ENCODE assay signal across 2 cellular contexts in the genomic region with DNA sequence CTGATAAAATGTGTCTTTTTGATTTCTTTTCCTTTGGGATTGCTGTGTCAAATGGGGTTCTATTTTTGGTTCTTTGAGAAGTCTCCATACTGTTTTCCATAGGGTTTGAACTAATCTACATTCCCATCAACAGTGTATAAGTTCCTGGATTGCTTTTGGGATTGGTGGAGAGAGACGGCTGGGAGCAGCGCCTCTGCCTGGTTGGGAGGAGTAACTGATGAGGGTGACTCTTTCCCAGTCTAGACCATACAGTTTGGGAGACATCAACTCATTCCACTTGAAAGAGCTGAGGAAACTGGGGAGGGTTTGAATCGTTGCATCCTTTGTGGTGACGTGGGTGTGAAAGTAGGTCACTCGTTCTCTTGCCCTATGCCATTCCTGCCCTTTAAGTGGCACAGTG.
TF ChIP-seq lines count a peak whose summit lies in the region.

No MANE protein-coding gene starts in this region.

TF ChIP-seq in GM23338, 12 proteins besides CTCF, POLR2A, EP300 and RAD21:
- TF ChIP-seq, protein P1, sequence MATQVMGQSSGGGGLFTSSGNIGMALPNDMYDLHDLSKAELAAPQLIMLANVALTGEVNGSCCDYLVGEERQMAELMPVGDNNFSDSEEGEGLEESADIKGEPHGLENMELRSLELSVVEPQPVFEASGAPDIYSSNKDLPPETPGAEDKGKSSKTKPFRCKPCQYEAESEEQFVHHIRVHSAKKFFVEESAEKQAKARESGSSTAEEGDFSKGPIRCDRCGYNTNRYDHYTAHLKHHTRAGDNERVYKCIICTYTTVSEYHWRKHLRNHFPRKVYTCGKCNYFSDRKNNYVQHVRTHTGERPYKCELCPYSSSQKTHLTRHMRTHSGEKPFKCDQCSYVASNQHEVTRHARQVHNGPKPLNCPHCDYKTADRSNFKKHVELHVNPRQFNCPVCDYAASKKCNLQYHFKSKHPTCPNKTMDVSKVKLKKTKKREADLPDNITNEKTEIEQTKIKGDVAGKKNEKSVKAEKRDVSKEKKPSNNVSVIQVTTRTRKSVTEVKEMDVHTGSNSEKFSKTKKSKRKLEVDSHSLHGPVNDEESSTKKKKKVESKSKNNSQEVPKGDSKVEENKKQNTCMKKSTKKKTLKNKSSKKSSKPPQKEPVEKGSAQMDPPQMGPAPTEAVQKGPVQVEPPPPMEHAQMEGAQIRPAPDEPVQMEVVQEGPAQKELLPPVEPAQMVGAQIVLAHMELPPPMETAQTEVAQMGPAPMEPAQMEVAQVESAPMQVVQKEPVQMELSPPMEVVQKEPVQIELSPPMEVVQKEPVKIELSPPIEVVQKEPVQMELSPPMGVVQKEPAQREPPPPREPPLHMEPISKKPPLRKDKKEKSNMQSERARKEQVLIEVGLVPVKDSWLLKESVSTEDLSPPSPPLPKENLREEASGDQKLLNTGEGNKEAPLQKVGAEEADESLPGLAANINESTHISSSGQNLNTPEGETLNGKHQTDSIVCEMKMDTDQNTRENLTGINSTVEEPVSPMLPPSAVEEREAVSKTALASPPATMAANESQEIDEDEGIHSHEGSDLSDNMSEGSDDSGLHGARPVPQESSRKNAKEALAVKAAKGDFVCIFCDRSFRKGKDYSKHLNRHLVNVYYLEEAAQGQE (IDR thresholded peaks at IDR 0.05; ENCODE audit: unreplicated experiment), result no peak
- no peak for TF ChIP-seq CREB1 (CRISPR knock-in tag; IDR thresholded peaks at IDR 0.05; ENCODE audit: low read depth)

TF ChIP-seq in HCT116, 20 proteins besides CTCF, POLR2A, EP300 and RAD21 (continued from another document):
- TF ChIP-seq EGR1 (IDR thresholded peaks at IDR 0.05; ENCODE audit: low read depth), result no peak
- no peak for TF ChIP-seq FOSL1 (IDR thresholded peaks at IDR 0.05; ENCODE audit: low read depth)
- TF ChIP-seq, protein P2, sequence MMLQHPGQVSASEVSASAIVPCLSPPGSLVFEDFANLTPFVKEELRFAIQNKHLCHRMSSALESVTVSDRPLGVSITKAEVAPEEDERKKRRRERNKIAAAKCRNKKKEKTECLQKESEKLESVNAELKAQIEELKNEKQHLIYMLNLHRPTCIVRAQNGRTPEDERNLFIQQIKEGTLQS (IDR thresholded peaks at IDR 0.05), result no peak
- TF ChIP-seq SRF (IDR thresholded peaks at IDR 0.05; ENCODE audit: low read depth), result no peak
- TF ChIP-seq POLR2AphosphoS5 (IDR thresholded peaks at IDR 0.05; ENCODE audit: low read depth, low read length), result no peak
